In genomic region chr2:152175012-152175367, GRCh38 we compare ENCODE assay signal across 8 cellular contexts. TPM values are rescaled to one million over a fixed set of nuclear protein-coding genes. Genes with fewer than 3 reads are reported as not detected.
DNase-seq lines count a peak whose midpoint lies in the region; ATAC-seq, FAIRE-seq and TF ChIP-seq lines count a peak whose summit lies in the region.

No MANE protein-coding gene starts in this region.

- ATAC-seq in GM19372 (IDR thresholded peaks at IDR 0.05; ENCODE audit: low read depth, unreplicated experiment) = peak; percentile 19
- ATAC-seq in HG03439 (IDR thresholded peaks at IDR 0.05; ENCODE audit: unreplicated experiment) = peak; percentile 18
- peak; percentile 6 for ATAC-seq in thoracic aorta (ENCODE audit: insufficient number of reproducible peaks, low FRiP score, low read depth)

- no peak for TF ChIP-seq CTCF in thoracic aorta (IDR thresholded peaks at IDR 0.05)

- peaks cover 3% of the 10 kb centered on the region for H3K36me3 Mint-ChIP-seq in activated naive CD8-positive, alpha-beta T cell

- H3K27ac ChIP-seq in BLaER1 (peak overlapping the region; percentile 97), thoracic aorta (peak overlapping the region; percentile 95)

- H3K36me3 ChIP-seq in BLaER1 = peaks cover 2% of the 10 kb centered on the region; the same call in 1 of the 2 replicates
- H3K36me3 ChIP-seq in thoracic aorta = no peaks in the 10 kb centered on the region

- peaks cover 38% of the 10 kb centered on the region for H3K4me1 Mint-ChIP-seq in activated naive CD8-positive, alpha-beta T cell (ENCODE audit: low read depth)

- H3K9ac ChIP-seq in BLaER1 = peak overlapping the region; percentile 94

- DNase-seq in kidney glomerular epithelial cell (lab: John Stamatoyannopoulos, UW) (peak; percentile 76), thoracic aorta (ENCODE audit: low spot score) (no peak), OCI-M2 (lab: John Stamatoyannopoulos, UW; ENCODE audit: unreplicated experiment) (no peak), frontal cortex (ENCODE audit: low spot score in 2 of 2) (no peak)

- H3K27ac Mint-ChIP-seq in activated naive CD8-positive, alpha-beta T cell = peak overlapping the region; percentile 99

- no peak for FAIRE-seq in frontal cortex (lab: Jason Lieb, UNC)

- H3K4me1 ChIP-seq in BLaER1 (peaks cover 19% of the 10 kb centered on the region), thoracic aorta (ENCODE audit: control insufficient read depth in 1 of 2, low read depth in 2 of 2) (peaks cover 34 to 39% of the 10 kb centered on the region in 2 donors)

- peak overlapping the region; percentile 95 for H3K4me3 Mint-ChIP-seq in activated naive CD8-positive, alpha-beta T cell

- H3K9me3 Mint-ChIP-seq in activated naive CD8-positive, alpha-beta T cell (ENCODE audit: low read depth) = no peaks in the 10 kb centered on the region

- peak overlapping the region; percentile 83 for H3K4me2 ChIP-seq in BLaER1

- H3K27me3 Mint-ChIP-seq in activated naive CD8-positive, alpha-beta T cell = no peaks in the 10 kb centered on the region

- H3K4me3 ChIP-seq in BLaER1 = peak overlapping the region; percentile 90
- H3K4me3 ChIP-seq in thoracic aorta = peak overlapping the region; percentile 80

- H3K9me3 ChIP-seq in BLaER1 (peaks cover under 1% of the 10 kb centered on the region; the same call in 1 of the 2 replicates), thoracic aorta (no peaks in the 10 kb centered on the region)

- peaks cover 11% of the 10 kb centered on the region for H4K20me1 ChIP-seq in BLaER1

- H3K27me3 ChIP-seq in BLaER1 (no peaks in the 10 kb centered on the region), thoracic aorta (replicated peaks; ENCODE audit: insufficient read depth) (no peaks in the 10 kb centered on the region)

RNA-seq across cellular contexts. Expression of gene STAM2, which starts 0.6 kb away (rescaled TPM):
- total RNA-seq in thoracic aorta = 10 to 100 TPM; 41.1 to 54.6 TPM
- total RNA-seq in frontal cortex = 63.6 TPM
